1 cellular context compared by ENCODE assay signal in the genomic region with DNA sequence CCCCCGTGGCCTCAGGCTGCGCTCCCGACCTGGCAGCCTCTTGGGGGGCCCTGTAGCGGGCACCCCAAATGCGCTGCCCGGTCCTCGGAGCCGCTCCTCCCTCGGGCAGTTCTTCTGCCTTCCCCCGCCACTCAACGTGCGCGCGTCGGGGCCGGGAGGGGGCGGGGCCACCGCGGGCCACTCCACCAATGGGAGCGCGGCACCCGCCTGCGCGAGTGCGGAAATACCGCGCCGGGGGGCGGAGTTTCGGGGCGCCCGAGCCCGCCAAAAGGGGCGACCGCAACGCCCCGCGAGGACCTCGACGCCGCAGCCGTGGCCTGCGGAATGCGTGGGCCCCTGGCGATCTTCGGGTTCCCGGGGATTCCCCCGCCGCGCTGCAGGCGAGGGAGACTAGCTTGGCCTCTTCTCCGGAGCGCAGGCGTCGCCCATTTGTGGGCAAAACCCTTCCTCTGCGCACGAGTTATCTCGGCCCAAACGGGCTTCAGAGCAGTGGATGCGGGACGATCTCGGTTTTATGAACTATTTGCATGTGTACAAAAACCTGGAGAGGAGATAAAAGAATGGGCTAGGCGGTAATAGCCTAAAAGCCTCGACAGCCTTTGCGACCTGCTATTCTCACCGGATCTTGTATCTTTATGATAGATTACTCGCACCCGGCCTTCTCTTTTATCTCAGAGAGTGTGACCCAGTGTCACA.
TF ChIP-seq lines count a peak whose summit lies in the region.

A gene with protein sequence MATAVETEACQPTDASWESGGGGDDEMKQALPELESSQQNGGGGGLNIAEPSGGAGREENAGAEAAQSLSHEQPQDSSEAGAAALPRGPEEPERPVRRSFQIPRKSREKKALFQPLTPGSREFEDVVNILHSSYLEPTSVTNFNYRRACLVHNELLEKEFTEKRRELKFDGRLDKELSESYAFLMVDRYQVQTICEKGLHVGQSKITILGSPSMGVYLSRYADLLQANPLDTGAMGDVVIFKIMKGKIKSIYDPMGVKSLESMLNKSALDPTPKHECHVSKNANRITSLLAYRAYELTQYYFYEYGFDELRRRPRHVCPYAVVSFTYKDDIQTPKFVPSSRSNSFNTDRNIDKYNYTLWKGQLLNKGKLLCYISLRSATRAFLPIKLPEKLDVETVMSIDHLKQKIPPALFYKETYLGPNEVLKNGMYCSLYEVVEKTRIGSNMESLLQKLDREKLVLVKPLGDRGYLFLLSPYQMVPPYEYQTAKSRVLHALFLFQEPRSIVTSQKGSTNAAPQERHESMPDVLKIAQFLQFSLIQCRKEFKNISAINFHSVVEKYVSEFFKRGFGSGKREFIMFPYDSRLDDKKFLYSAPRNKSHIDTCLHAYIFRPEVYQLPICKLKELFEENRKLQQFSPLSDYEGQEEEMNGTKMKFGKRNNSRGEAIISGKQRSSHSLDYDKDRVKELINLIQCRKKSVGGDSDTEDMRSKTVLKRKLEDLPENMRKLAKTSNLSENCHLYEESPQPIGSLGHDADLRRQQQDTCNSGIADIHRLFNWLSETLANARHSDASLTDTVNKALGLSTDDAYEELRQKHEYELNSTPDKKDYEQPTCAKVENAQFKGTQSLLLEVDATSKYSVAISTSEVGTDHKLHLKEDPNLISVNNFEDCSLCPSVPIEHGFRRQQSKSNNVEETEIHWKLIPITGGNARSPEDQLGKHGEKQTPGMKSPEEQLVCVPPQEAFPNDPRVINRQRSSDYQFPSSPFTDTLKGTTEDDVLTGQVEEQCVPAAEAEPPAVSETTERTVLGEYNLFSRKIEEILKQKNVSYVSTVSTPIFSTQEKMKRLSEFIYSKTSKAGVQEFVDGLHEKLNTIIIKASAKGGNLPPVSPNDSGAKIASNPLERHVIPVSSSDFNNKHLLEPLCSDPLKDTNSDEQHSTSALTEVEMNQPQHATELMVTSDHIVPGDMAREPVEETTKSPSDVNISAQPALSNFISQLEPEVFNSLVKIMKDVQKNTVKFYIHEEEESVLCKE (N-terminal part only) (minus strand): TSS at position 144 of the 696 bp plus-strand sequence. CDS start 259 bp downstream, outside the sequence.

TF ChIP-seq in H1, 55 proteins besides CTCF, POLR2A, EP300 and RAD21 (continued from another document):
- TF ChIP-seq KDM4A (IDR thresholded peaks at IDR 0.05; ENCODE audit: low read depth, low read length, severe bottlenecking) (peak; percentile 50), BCL11A (IDR thresholded peaks at IDR 0.05; ENCODE audit: low read depth in 2 of 2, low read length in 2 of 2) (no peak), SIX5 (IDR thresholded peaks at IDR 0.05; ENCODE audit: low read depth, low read length) (no peak), RFX5 (IDR thresholded peaks at IDR 0.05; ENCODE audit: borderline replicate concordance, low read depth, low read length) (no peak), TCF12 (IDR thresholded peaks at IDR 0.05; ENCODE audit: low read depth, low read length) (no peak), TAF1 (IDR thresholded peaks at IDR 0.05; ENCODE audit: low read depth, low read length) (no peak; the same call in none of the 2 replicates), POLR2AphosphoS5 (IDR thresholded peaks at IDR 0.05; ENCODE audit: low read depth, low read length) (no peak; the same call in 1 of the 2 replicates)
- TF ChIP-seq, protein P1, sequence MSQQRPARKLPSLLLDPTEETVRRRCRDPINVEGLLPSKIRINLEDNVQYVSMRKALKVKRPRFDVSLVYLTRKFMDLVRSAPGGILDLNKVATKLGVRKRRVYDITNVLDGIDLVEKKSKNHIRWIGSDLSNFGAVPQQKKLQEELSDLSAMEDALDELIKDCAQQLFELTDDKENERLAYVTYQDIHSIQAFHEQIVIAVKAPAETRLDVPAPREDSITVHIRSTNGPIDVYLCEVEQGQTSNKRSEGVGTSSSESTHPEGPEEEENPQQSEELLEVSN (IDR thresholded peaks at IDR 0.05) = peak; percentile 100
